In genomic region chr10:91694170-91694794, GRCh38 we compare ENCODE assay signal across 8 cellular contexts.
A peak's percentile ranks its signal among the peaks of the same experiment; 100 is the strongest.
DNase-seq lines count a peak whose midpoint lies in the region; ATAC-seq and TF ChIP-seq lines count a peak whose summit lies in the region.

No MANE protein-coding gene starts in this region.

- H2AFZ ChIP-seq in neuronal stem cell (ENCODE audit: low read length) = no peak overlapping the region

- no peak overlapping the region for H4K8ac ChIP-seq in neuronal stem cell (ENCODE audit: low read depth, low read length)

- no peaks in the 10 kb centered on the region for H3K4me1 ChIP-seq in right atrium auricular region
- H3K4me1 ChIP-seq in right cardiac atrium (ENCODE audit: control insufficient read depth, insufficient read depth, low read length) = peaks cover 5% of the 10 kb centered on the region
- H3K4me1 ChIP-seq in neuronal stem cell (ENCODE audit: control insufficient read depth in 2 of 2, insufficient read depth in 1 of 2, low read depth in 1 of 2, low read length in 2 of 2) = peaks cover 0 to 2% of the 10 kb centered on the region in 2 donors

- DNase-seq in right atrium auricular region (ENCODE audit: low spot score) = no peak
- DNase-seq in right cardiac atrium = no peak
- DNase-seq in NCI-H146 treated with DMSO at 0.1 percent for 48 hours (lab: John Stamatoyannopoulos, UW; ENCODE audit: unreplicated experiment) = peak; percentile 52
- DNase-seq in chondrocyte (ENCODE audit: low spot score) = no peak
- DNase-seq in neuronal stem cell (ENCODE audit: low spot score) = peak; percentile 18
- no peak for DNase-seq in NCI-H2196 treated with DMSO at 0.1 percent for 48 hours (lab: John Stamatoyannopoulos, UW; ENCODE audit: unreplicated experiment)
- no peak for DNase-seq in hippocampal formation (lab: John Stamatoyannopoulos, UW)

- peak; percentile 40 to 73 for TF ChIP-seq CTCF in right atrium auricular region (IDR thresholded peaks at IDR 0.05)
- TF ChIP-seq CTCF in chondrocyte (IDR thresholded peaks at IDR 0.05) = peak; percentile 86

- no peak overlapping the region for H3K4me3 Mint-ChIP-seq in chondrocyte (ENCODE audit: unreplicated experiment)
- no peak overlapping the region for H3K4me3 Mint-ChIP-seq in stimulated activated memory B cell treated with anti-CD40 and anti-IgM and Interleukin-4, amounts not matched to agents 10 μg/mL and 1 μg/mL and 100 μg/mL, for 72 hours

- no peak overlapping the region for H3K27ac ChIP-seq in right atrium auricular region
- H3K27ac ChIP-seq in right cardiac atrium (ENCODE audit: low read length) = no peak overlapping the region
- H3K27ac ChIP-seq in neuronal stem cell (replicated peaks; ENCODE audit: low read length) = no peak overlapping the region

- no peaks in the 10 kb centered on the region for H3K79me1 ChIP-seq in neuronal stem cell (ENCODE audit: low read depth, low read length)

- no peak overlapping the region for H2BK5ac ChIP-seq in neuronal stem cell (ENCODE audit: low read length)

- WGBS in right cardiac atrium = 73% methylated on average over 3 of the region's 3 CpGs
- no CpG with 5 or more reads among the region's 3 CpGs for WGBS in neuronal stem cell (ENCODE audit: extremely low coverage in 2 of 2, insufficient read length in 2 of 2, insufficient replicate concordance in 1 of 2), 2 donors

- no peak overlapping the region for H2BK120ac ChIP-seq in neuronal stem cell (ENCODE audit: low read depth, low read length)

- H3K9me3 Mint-ChIP-seq in chondrocyte (ENCODE audit: low read depth) = no peaks in the 10 kb centered on the region
- H3K9me3 Mint-ChIP-seq in stimulated activated memory B cell treated with anti-CD40 and anti-IgM and Interleukin-4, amounts not matched to agents 10 μg/mL and 1 μg/mL and 100 μg/mL, for 72 hours = no peaks in the 10 kb centered on the region

- no peak overlapping the region for H3K4ac ChIP-seq in neuronal stem cell (ENCODE audit: low read length)

- H3K4me3 ChIP-seq in right atrium auricular region = no peak overlapping the region
- no peak overlapping the region for H3K4me3 ChIP-seq in right cardiac atrium (ENCODE audit: low read length)
- H3K4me3 ChIP-seq in neuronal stem cell (ENCODE audit: low read length in 2 of 2) = no peak overlapping the region

- peaks cover 20% of the 10 kb centered on the region for H3K4me1 Mint-ChIP-seq in chondrocyte (ENCODE audit: low read depth)
- H3K4me1 Mint-ChIP-seq in stimulated activated memory B cell treated with anti-CD40 and anti-IgM and Interleukin-4, amounts not matched to agents 10 μg/mL and 1 μg/mL and 100 μg/mL, for 72 hours = no peaks in the 10 kb centered on the region

- H3K27me3 Mint-ChIP-seq in chondrocyte (ENCODE audit: low read depth) = no peaks in the 10 kb centered on the region
- no peaks in the 10 kb centered on the region for H3K27me3 Mint-ChIP-seq in stimulated activated memory B cell treated with anti-CD40 and anti-IgM and Interleukin-4, amounts not matched to agents 10 μg/mL and 1 μg/mL and 100 μg/mL, for 72 hours

- no peaks in the 10 kb centered on the region for H3K9me3 ChIP-seq in right atrium auricular region
- H3K9me3 ChIP-seq in right cardiac atrium (ENCODE audit: control insufficient read depth, low read length) = no peaks in the 10 kb centered on the region
- no peaks in the 10 kb centered on the region for H3K9me3 ChIP-seq in neuronal stem cell (replicated peaks in 1 of 2; ENCODE audit: control insufficient read depth in 2 of 2, insufficient read depth in 1 of 2, low read depth in 1 of 2, low read length in 2 of 2)

- H3K36me3 ChIP-seq in right atrium auricular region (no peaks in the 10 kb centered on the region), neuronal stem cell (replicated peaks in 1 of 2; ENCODE audit: control insufficient read depth in 2 of 2, insufficient read depth in 2 of 2, low read length in 2 of 2) (no peaks in the 10 kb centered on the region)

- no peak overlapping the region for H3K27ac Mint-ChIP-seq in chondrocyte (ENCODE audit: unreplicated experiment)
- H3K27ac Mint-ChIP-seq in stimulated activated memory B cell treated with anti-CD40 and anti-IgM and Interleukin-4, amounts not matched to agents 10 μg/mL and 1 μg/mL and 100 μg/mL, for 72 hours = no peak overlapping the region

- H2BK15ac ChIP-seq in neuronal stem cell (ENCODE audit: low read length) = no peak overlapping the region

- H3K9ac ChIP-seq in neuronal stem cell (ENCODE audit: low read depth, low read length, poor library complexity) = no peak overlapping the region

- no peak overlapping the region for H3K23ac ChIP-seq in neuronal stem cell (ENCODE audit: low read depth, low read length, poor library complexity)

- H3K27me3 ChIP-seq in right atrium auricular region = no peaks in the 10 kb centered on the region
- H3K27me3 ChIP-seq in right cardiac atrium (ENCODE audit: control insufficient read depth, insufficient read depth) = no peaks in the 10 kb centered on the region
- no peaks in the 10 kb centered on the region for H3K27me3 ChIP-seq in neuronal stem cell (ENCODE audit: control insufficient read depth in 3 of 3, insufficient read depth in 3 of 3, low read depth in 1 of 3, low read length in 3 of 3)

- H3K36me3 Mint-ChIP-seq in chondrocyte (ENCODE audit: low read depth) = no peaks in the 10 kb centered on the region
- no peaks in the 10 kb centered on the region for H3K36me3 Mint-ChIP-seq in stimulated activated memory B cell treated with anti-CD40 and anti-IgM and Interleukin-4, amounts not matched to agents 10 μg/mL and 1 μg/mL and 100 μg/mL, for 72 hours

- H2BK12ac ChIP-seq in neuronal stem cell (ENCODE audit: low read length) = no peak overlapping the region

- H2AK5ac ChIP-seq in neuronal stem cell (ENCODE audit: low read depth, low read length) = no peak overlapping the region

- intact Hi-C loops in right cardiac atrium (cut with DNase I) = no loop called here

- no peak overlapping the region for H4K91ac ChIP-seq in neuronal stem cell (ENCODE audit: low read depth, low read length, poor library complexity)

- ATAC-seq in right cardiac atrium = no peak
- ATAC-seq in stimulated activated memory B cell treated with anti-CD40 and anti-IgM and Interleukin-4, amounts not matched to agents 10 μg/mL and 1 μg/mL and 100 μg/mL, for 72 hours = no peak

- no peak overlapping the region for H3K14ac ChIP-seq in neuronal stem cell (ENCODE audit: low read length)

- H3K18ac ChIP-seq in neuronal stem cell (ENCODE audit: low read length) = no peak overlapping the region

- no peak overlapping the region for H3K4me2 ChIP-seq in neuronal stem cell (ENCODE audit: insufficient read depth, low read length, poor library complexity, severe bottlenecking)

Comparison
In these comparisons a context has a peak if more than half of its experiments do, and no peak if none do; other contexts are left out.
1. DNase-seq: peak in NCI-H146 treated with DMSO at 0.1 percent for 48 hours (single experiment) and neuronal stem cell (single experiment); none in right atrium auricular region (single experiment), right cardiac atrium (0 of 3), chondrocyte (single experiment), NCI-H2196 treated with DMSO at 0.1 percent for 48 hours (single experiment) and hippocampal formation (0 of 2).